ENCODE assay signal across 19 cellular contexts in the genomic region with DNA sequence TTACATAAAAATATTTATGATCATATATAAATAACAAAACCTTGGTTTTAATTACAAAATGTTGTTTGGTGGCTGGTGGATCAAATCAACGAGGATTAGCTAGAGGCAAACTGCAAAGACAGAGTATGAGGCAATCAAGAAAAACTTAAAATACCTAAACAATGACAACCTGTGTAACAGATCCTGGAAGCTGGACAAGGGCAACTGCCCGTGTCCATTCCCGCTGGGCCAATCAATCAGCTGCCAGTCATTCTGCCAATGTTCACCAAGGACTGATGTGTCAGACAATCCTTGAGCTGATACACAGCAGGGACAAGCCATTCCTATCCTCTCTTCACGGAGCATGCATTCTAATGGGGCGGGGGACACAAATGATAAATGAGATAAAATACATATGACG. TPM values are rescaled to one million over a fixed set of nuclear protein-coding genes. Genes with fewer than 3 reads are reported as not detected.
DNase-seq lines count a peak whose midpoint lies in the region; ATAC-seq and TF ChIP-seq lines count a peak whose summit lies in the region.
"Had no signal": no experiment of that assay in that cellular context is flagged by ENCODE, and none has a peak within 500 bp of the region (broad histone marks: within the 10 kb centered on the region; RNA-seq: fewer than 3 reads in every experiment).

No MANE protein-coding gene starts in this region.

- no peak overlapping the region for H3K27ac ChIP-seq in CD4-positive, CD25-positive, alpha-beta regulatory T cell (ENCODE audit: insufficient read depth, low read length, poor library complexity, severe bottlenecking)
- no peak overlapping the region for H3K27ac ChIP-seq in neural progenitor cell
- no peak overlapping the region for H3K27ac ChIP-seq in RWPE1
- H3K27ac ChIP-seq: C4-2B, prostate gland, SK-N-MC had no signal

- CTCF ChIA-PET in RWPE1 (lab: Yijun Ruan, JAX): interaction anchor here (0.6 kb wide), 1 partner anchor 594 kb away, joined by 4 read pairs; no protein-coding TSS in a partner anchor

- H3K9me3 ChIP-seq in CD4-positive, CD25-positive, alpha-beta regulatory T cell (ENCODE audit: control insufficient read depth in 2 of 2, low read length in 2 of 2): no peaks in the 10 kb centered on the region
- H3K9me3 ChIP-seq in neural progenitor cell (ENCODE audit: low read depth): no peaks in the 10 kb centered on the region
- H3K9me3 ChIP-seq: HAP-1, prostate gland had no signal

- peak overlapping the region; percentile 14 to 90 (median 34) for H3K4me3 Mint-ChIP-seq in CD4-positive, CD25-positive, alpha-beta regulatory T cell
- H3K4me3 Mint-ChIP-seq in neural progenitor cell: peak overlapping the region; percentile 88

- peaks cover 0 to 10% (median 2%) of the 10 kb centered on the region in 4 donors for H3K4me1 Mint-ChIP-seq in CD4-positive, CD25-positive, alpha-beta regulatory T cell
- H3K4me1 Mint-ChIP-seq in neural progenitor cell: peaks cover 28% of the 10 kb centered on the region

- H2AFZ ChIP-seq in neural progenitor cell (replicated peaks): no peak overlapping the region

- H3K36me3 Mint-ChIP-seq in CD4-positive, CD25-positive, alpha-beta regulatory T cell: no peaks in the 10 kb centered on the region
- H3K36me3 Mint-ChIP-seq in neural progenitor cell: no peaks in the 10 kb centered on the region
- H3K36me3 Mint-ChIP-seq: IgD-negative memory B cell had no signal

- no peaks in the 10 kb centered on the region for H3K36me3 ChIP-seq in CD4-positive, CD25-positive, alpha-beta regulatory T cell (ENCODE audit: control insufficient read depth, insufficient read depth, low read length)
- no peaks in the 10 kb centered on the region for H3K36me3 ChIP-seq in neural progenitor cell
- H3K36me3 ChIP-seq: HAP-1, prostate gland had no signal

- peaks cover 10% of the 10 kb centered on the region for H3K79me2 ChIP-seq in neural progenitor cell (ENCODE audit: low read depth)

- H3K27me3 Mint-ChIP-seq in CD4-positive, CD25-positive, alpha-beta regulatory T cell: peaks cover 6% of the 10 kb centered on the region
- H3K27me3 Mint-ChIP-seq in neural progenitor cell (ENCODE audit: insufficient read depth, low read depth): peaks cover 14% of the 10 kb centered on the region

- no peak overlapping the region for H3K4me2 ChIP-seq in neural progenitor cell

- TF ChIP-seq CTCF in epithelial cell of proximal tubule (conservative IDR thresholded peaks at IDR 0.05; ENCODE audit: low read depth, low read length) (no peak), neural progenitor cell (IDR thresholded peaks at IDR 0.05) (no peak), RWPE1 (conservative IDR thresholded peaks at IDR 0.05; ENCODE audit: low read depth) (no peak)

- H3K4me3 ChIP-seq in CD4-positive, CD25-positive, alpha-beta regulatory T cell (ENCODE audit: low read depth, low read length): no peak overlapping the region
- H3K4me3 ChIP-seq in epithelial cell of proximal tubule (ENCODE audit: low read depth, low read length) (no peak overlapping the region), neural progenitor cell (no peak overlapping the region)
- H3K4me3 ChIP-seq: HAP-1, prostate gland, SK-N-MC had no signal

- peaks cover 18% of the 10 kb centered on the region for H3F3A ChIP-seq in neural progenitor cell (ENCODE audit: low read depth)

- no peak overlapping the region for H3K27ac Mint-ChIP-seq in CD4-positive, CD25-positive, alpha-beta regulatory T cell
- no peak overlapping the region for H3K27ac Mint-ChIP-seq in neural progenitor cell
- H3K27ac Mint-ChIP-seq: T-helper 1 cell treated with Interleukin-12 subunit alpha and Interleukin-12 subunit beta and Interleukin-4 antibody, amounts not matched to agents 30 μg/mL and 1 μg/mL, for 36 hours had no signal

- H4K20me1 ChIP-seq in neural progenitor cell (ENCODE audit: low read depth): peaks cover 7% of the 10 kb centered on the region

- POLR2A ChIA-PET in RWPE1 (lab: Yijun Ruan, JAX; ENCODE audit: low non-redundant PET): no interaction called here

- no peak for ATAC-seq in CD4-positive, CD25-positive, alpha-beta regulatory T cell (ENCODE audit: low read depth in 2 of 2)
- ATAC-seq in GM19455 (IDR thresholded peaks at IDR 0.05; ENCODE audit: unreplicated experiment): no peak

- H3K27me3 ChIP-seq in CD4-positive, CD25-positive, alpha-beta regulatory T cell (ENCODE audit: control insufficient read depth, insufficient read depth, low read length): no peaks in the 10 kb centered on the region
- peaks cover 23% of the 10 kb centered on the region for H3K27me3 ChIP-seq in neural progenitor cell

- H3K9me3 Mint-ChIP-seq in CD4-positive, CD25-positive, alpha-beta regulatory T cell: peaks cover 0 to 5% (median 0%) of the 10 kb centered on the region in 7 donors
- peaks cover 1% of the 10 kb centered on the region for H3K9me3 Mint-ChIP-seq in neural progenitor cell
- H3K9me3 Mint-ChIP-seq: IgD-negative memory B cell; T-helper 1 cell treated with Interleukin-12 subunit alpha and Interleukin-12 subunit beta and Interleukin-4 antibody, amounts not matched to agents 30 μg/mL and 1 μg/mL, for 36 hours had no signal

- DNase-seq in CD4-positive, CD25-positive, alpha-beta regulatory T cell: no peak
- DNase-seq in M059J (ENCODE audit: low read depth) (peak; percentile 44), epithelial cell of proximal tubule (ENCODE audit: low read depth) (peak; percentile 83), neural progenitor cell (ENCODE audit: low spot score) (no peak), NCI-H187 (lab: John Stamatoyannopoulos, UW) (no peak), RWPE1 (ENCODE audit: low spot score) (no peak)
- DNase-seq in central memory CD4-positive, alpha-beta T cell: no peak
- DNase-seq: activated naive CD4-positive, alpha-beta T cell; activated T-cell treated with anti-CD3 and anti-CD28 coated beads, Interleukin-2, amount 50 U/mL, for 1 hour; NCI-H1417; NCI-H2107; NCI-H510A had no signal

- H3K9ac ChIP-seq in neural progenitor cell: no peak overlapping the region

- H3K4me1 ChIP-seq in CD4-positive, CD25-positive, alpha-beta regulatory T cell (ENCODE audit: control insufficient read depth, insufficient read depth, low read length, poor library complexity, severe bottlenecking): peaks cover 11% of the 10 kb centered on the region
- H3K4me1 ChIP-seq in neural progenitor cell: peaks cover 4% of the 10 kb centered on the region

RNA-seq across cellular contexts. Expression of a gene that starts 3.2 kb away (rescaled TPM):
- total RNA-seq in CD4-positive, CD25-positive, alpha-beta regulatory T cell: 66.5 TPM
- 1 to 10 TPM in 2 of 4 donors, under 1 TPM in 2; 0.74 to 3.2 (median 1.0) TPM for polyA plus RNA-seq in CD4-positive, CD25-positive, alpha-beta regulatory T cell
- 9.2 and 11.7 TPM in 2 replicates for total RNA-seq in M059J (2014; rRNA removed; shearing (Covaris generic))
- 15.7 and 16.1 TPM in 2 replicates for total RNA-seq in epithelial cell of proximal tubule
- 20.9 and 22.4 TPM in 2 replicates for total RNA-seq in neural progenitor cell (ENCODE audit: low replicate concordance)

Comparison
In these comparisons a context has a peak if more than half of its experiments do, and no peak if none do; other contexts are left out.
1. DNase-seq: peak in M059J (single experiment) and epithelial cell of proximal tubule (single experiment); none in CD4-positive, CD25-positive, alpha-beta regulatory T cell (0 of 3), neural progenitor cell (single experiment), NCI-H187 (0 of 2), central memory CD4-positive, alpha-beta T cell (single experiment) and RWPE1 (single experiment).